ENCODE assay signal across 8 cellular contexts in the genomic region with DNA sequence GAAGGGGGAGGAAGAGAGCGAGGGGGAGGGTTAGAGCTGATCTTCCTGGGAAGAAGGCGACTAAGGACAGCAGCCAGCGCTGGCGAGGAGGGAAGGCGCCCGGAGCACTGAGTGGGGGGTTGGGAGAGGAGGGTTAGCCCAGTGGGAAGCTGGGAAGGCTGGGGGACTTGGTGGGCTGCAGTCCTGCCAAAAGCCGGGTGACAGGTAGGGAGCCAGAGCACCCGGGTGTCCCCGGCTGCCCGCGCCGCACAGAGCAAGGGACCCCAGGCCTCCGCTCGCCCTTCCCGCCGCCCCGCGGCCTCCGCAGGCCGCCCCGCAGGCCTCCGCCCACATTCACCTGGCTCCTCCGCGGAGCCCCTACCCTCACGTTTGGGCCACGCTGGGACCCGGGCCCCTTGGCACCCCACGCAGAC. TPM values are rescaled to one million over a fixed set of nuclear protein-coding genes. Genes with fewer than 3 reads are reported as not detected.
DNase-seq lines count a peak whose midpoint lies in the region; ATAC-seq and TF ChIP-seq lines count a peak whose summit lies in the region.

No MANE protein-coding gene starts in this region.

- peaks cover 6% of the 10 kb centered on the region for H3K79me1 ChIP-seq in mesenchymal stem cell (replicated peaks; ENCODE audit: low read length, poor library complexity, severe bottlenecking)

- peaks cover 27% of the 10 kb centered on the region for H3K27me3 Mint-ChIP-seq in activated naive CD4-positive, alpha-beta T cell treated with anti-CD3 and anti-CD28 coated beads, Interleukin-2, amount 50 U/mL, for 24 hours

- H4K91ac ChIP-seq in mesenchymal stem cell (ENCODE audit: low read length): peak overlapping the region; percentile 78

- peaks cover 0 to 29% (median 5%) of the 10 kb centered on the region in 45 donors for H3K27me3 ChIP-seq in dorsolateral prefrontal cortex
- peaks cover 0 to 23% of the 10 kb centered on the region in 2 experiments for H3K27me3 ChIP-seq in mesenchymal stem cell (ENCODE audit: control insufficient read depth in 1 of 2, insufficient read depth in 1 of 2, low read length in 2 of 2)
- peaks cover 0 to 17% (median 8%) of the 10 kb centered on the region in 4 donors for H3K27me3 ChIP-seq in upper lobe of left lung

- peak overlapping the region; percentile 0 for H2BK15ac ChIP-seq in mesenchymal stem cell (ENCODE audit: low read depth, poor library complexity, severe bottlenecking)

- H3K23ac ChIP-seq in mesenchymal stem cell (ENCODE audit: low read length in 2 of 2): no peak overlapping the region

- H3K4ac ChIP-seq in mesenchymal stem cell (ENCODE audit: low read depth in 1 of 2, low read length in 2 of 2): peak overlapping the region in 1 of 2 experiments; percentile 67

- H2AK5ac ChIP-seq in mesenchymal stem cell (ENCODE audit: low read length, severe bottlenecking): no peak overlapping the region

- no peak for TF ChIP-seq CTCF in dorsolateral prefrontal cortex (IDR thresholded peaks at IDR 0.05 in 54 of 56, conservative IDR thresholded peaks at IDR 0.05 in 2 of 56; ENCODE audit: low read depth in 1 of 56, partially characterized antibody in 56 of 56)
- TF ChIP-seq CTCF in upper lobe of left lung (IDR thresholded peaks at IDR 0.05): no peak

- H3K36me3 ChIP-seq in mesenchymal stem cell (ENCODE audit: control insufficient read depth in 1 of 2, insufficient read depth in 2 of 2, low read depth in 1 of 2, low read length in 2 of 2) (no peaks in the 10 kb centered on the region), upper lobe of left lung (no peaks in the 10 kb centered on the region)

- H3K4me3 ChIP-seq in dorsolateral prefrontal cortex (peak overlapping the region; percentile 37 to 75 (median 58)), mesenchymal stem cell (ENCODE audit: insufficient read depth in 1 of 2, low read depth in 1 of 2, low read length in 2 of 2) (peak overlapping the region; percentile 41 to 75), upper lobe of left lung (peak overlapping the region; percentile 31 to 68 (median 63))

- H2BK120ac ChIP-seq in mesenchymal stem cell (ENCODE audit: low read depth, low read length): peak overlapping the region; percentile 64

- H3K36me3 Mint-ChIP-seq in activated naive CD4-positive, alpha-beta T cell treated with anti-CD3 and anti-CD28 coated beads, Interleukin-2, amount 50 U/mL, for 24 hours: no peaks in the 10 kb centered on the region

- peak overlapping the region; percentile 75 for H2BK5ac ChIP-seq in mesenchymal stem cell (ENCODE audit: low read depth, low read length, poor library complexity, severe bottlenecking)

- H3K4me1 ChIP-seq in mesenchymal stem cell (ENCODE audit: control insufficient read depth, insufficient read depth, low read depth, low read length) (peaks cover 15% of the 10 kb centered on the region), upper lobe of left lung (peaks cover 9 to 21% (median 15%) of the 10 kb centered on the region in 4 donors)

- peak overlapping the region; percentile 70 for H3K4me3 Mint-ChIP-seq in activated naive CD4-positive, alpha-beta T cell treated with anti-CD3 and anti-CD28 coated beads, Interleukin-2, amount 50 U/mL, for 24 hours

- H3K9me3 Mint-ChIP-seq in activated naive CD4-positive, alpha-beta T cell treated with anti-CD3 and anti-CD28 coated beads, Interleukin-2, amount 50 U/mL, for 24 hours: no peaks in the 10 kb centered on the region

- peak overlapping the region in 1 of 2 experiments; percentile 64 for H2BK12ac ChIP-seq in mesenchymal stem cell (ENCODE audit: low read length in 2 of 2)

- intact Hi-C loops in dorsolateral prefrontal cortex (cut with DNase I): no loop called here

- H2AFZ ChIP-seq in mesenchymal stem cell (ENCODE audit: low read depth, low read length): peak overlapping the region; percentile 88

- no peak for TF ChIP-seq POLR2A in upper lobe of left lung (IDR thresholded peaks at IDR 0.05)

- peak overlapping the region; percentile 97 for H3K4me2 ChIP-seq in mesenchymal stem cell (ENCODE audit: low read length, poor library complexity, severe bottlenecking)

- no peak overlapping the region for H3K9ac ChIP-seq in mesenchymal stem cell (ENCODE audit: low read length)

- ATAC-seq in upper lobe of left lung (ENCODE audit: low FRiP score in 2 of 2) (peak; percentile 13 to 43), HG02678 (IDR thresholded peaks at IDR 0.05; ENCODE audit: unreplicated experiment) (no peak)

- no peak overlapping the region for H3K14ac ChIP-seq in mesenchymal stem cell (ENCODE audit: low read length in 2 of 2)

- peaks cover 14% of the 10 kb centered on the region for H3K4me1 Mint-ChIP-seq in activated naive CD4-positive, alpha-beta T cell treated with anti-CD3 and anti-CD28 coated beads, Interleukin-2, amount 50 U/mL, for 24 hours

- WGBS in mesenchymal stem cell: 3% methylated on average over 26 of the region's 28 CpGs
- WGBS in upper lobe of left lung, 2 donors: 13 to 33% methylated on average over 6 to 11 of the region's 28 CpGs

- H3K18ac ChIP-seq in mesenchymal stem cell (ENCODE audit: low read depth in 1 of 2, low read length in 2 of 2): peak overlapping the region in 1 of 2 experiments; percentile 89

- H3K9me3 ChIP-seq in mesenchymal stem cell (ENCODE audit: control insufficient read depth, low read length) (no peaks in the 10 kb centered on the region), upper lobe of left lung (no peaks in the 10 kb centered on the region)

- DNase-seq in activated naive CD4-positive, alpha-beta T cell treated with anti-CD3 and anti-CD28 coated beads, Interleukin-2, amount 50 U/mL, for 16 hours: no peak
- DNase-seq in dorsolateral prefrontal cortex (no peak), mesenchymal stem cell (peak; percentile 22), upper lobe of left lung (peak in 1 of 2 donors; percentile 86), NCI-H2227 (lab: John Stamatoyannopoulos, UW; ENCODE audit: unreplicated experiment) (no peak)
- no peak for DNase-seq in activated CD8-positive, alpha-beta memory T cell treated with anti-CD3 and anti-CD28 coated beads for 24 hours

- H3K27ac Mint-ChIP-seq in activated naive CD4-positive, alpha-beta T cell treated with anti-CD3 and anti-CD28 coated beads, Interleukin-2, amount 50 U/mL, for 24 hours: no peak overlapping the region

- H4K8ac ChIP-seq in mesenchymal stem cell (ENCODE audit: low read length): peak overlapping the region; percentile 87

- H3K27ac ChIP-seq in dorsolateral prefrontal cortex (peak overlapping the region in 1 of 59 donors; percentile 27), mesenchymal stem cell (ENCODE audit: low read length, poor library complexity, severe bottlenecking) (no peak overlapping the region), upper lobe of left lung (peak overlapping the region in 2 of 4 donors; percentile 39 to 48)

- TF ChIP-seq EP300 in upper lobe of left lung (IDR thresholded peaks at IDR 0.05): no peak

RNA-seq across cellular contexts. Expression of gene SLC12A8, which starts 0.4 kb away (rescaled TPM):
- total RNA-seq in dorsolateral prefrontal cortex: 10 to 100 TPM in 105 of 120 experiments, 1 to 10 TPM in 15; 6.0 to 32.3 (median 13.4) TPM
- polyA plus RNA-seq in mesenchymal stem cell (2013, experiment 1 of 2): 61.3 TPM
- 60.4 TPM for polyA plus RNA-seq in mesenchymal stem cell (2013, experiment 2 of 2)
- total RNA-seq in upper lobe of left lung: 10 to 100 TPM in 5 of 6 donors, 1 to 10 TPM in 1; 6.7 to 34.6 (median 15.0) TPM
